9 cellular contexts compared by ENCODE assay signal in genomic region chr4:76704133-76704881, GRCh38.
DNase-seq lines count a peak whose midpoint lies in the region; ATAC-seq and TF ChIP-seq lines count a peak whose summit lies in the region.
"Had no signal": no experiment of that assay in that cellular context is flagged by ENCODE, and none has a peak within 500 bp of the region (broad histone marks: within the 10 kb centered on the region; RNA-seq: fewer than 3 reads in every experiment).

No MANE protein-coding gene starts in this region.

- CTCF ChIA-PET in Caco-2 (lab: Charles Lee) (interaction anchor here (0.5 to 1.0 kb wide), 2 partner anchors 54 to 114 kb away, joined by 4 to 9 read pairs; no protein-coding TSS in a partner anchor), PC-9 (lab: Charles Lee) (interaction anchor here (0.6 to 1.0 kb wide), 2 partner anchors 39 to 1357 kb away, joined by 3 read pairs; no protein-coding TSS in a partner anchor)

- H3K4me1 Mint-ChIP-seq in Caco-2 (ENCODE audit: low read depth, unreplicated experiment): peaks cover 40% of the 10 kb centered on the region

- H3K27ac ChIP-seq in PC-9 (peak overlapping the region; percentile 95), esophagus squamous epithelium (peak overlapping the region; percentile 25 to 64 (median 55))

- H3K9me3 Mint-ChIP-seq in Caco-2 (ENCODE audit: unreplicated experiment): no peaks in the 10 kb centered on the region

- peaks cover 55% of the 10 kb centered on the region for H3F3A ChIP-seq in PC-9 (ENCODE audit: insufficient read depth, low read depth)

- intact Hi-C loops in Caco-2 (cut with micrococcal nuclease; ENCODE audit: unreplicated experiment): no loop called here
- intact Hi-C loops in PC-9 (cut with micrococcal nuclease; ENCODE audit: unreplicated experiment): loop anchor here (1.0 kb wide), 4 partner anchors 14 to 118 kb away; no protein-coding TSS in a partner anchor
- intact Hi-C loops in esophagus squamous epithelium (cut with DNase I): no loop called here
- intact Hi-C loops in head of caudate nucleus (cut with DNase I): no loop called here

- no peaks in the 10 kb centered on the region for H3K9me3 ChIP-seq in Caco-2
- H3K9me3 ChIP-seq in PC-9 (ENCODE audit: insufficient read depth, low read depth): no peaks in the 10 kb centered on the region
- no peaks in the 10 kb centered on the region for H3K9me3 ChIP-seq in esophagus squamous epithelium

- peak overlapping the region; percentile 78 for H3K4me2 ChIP-seq in PC-9

- peak overlapping the region; percentile 54 for H3K4me3 Mint-ChIP-seq in Caco-2 (ENCODE audit: unreplicated experiment)

- peaks cover 88% of the 10 kb centered on the region for H3K79me2 ChIP-seq in PC-9 (ENCODE audit: low read depth)

- no peak for TF ChIP-seq POLR2A in esophagus squamous epithelium (IDR thresholded peaks at IDR 0.05)

- H3K4me1 ChIP-seq in Caco-2 (peaks cover 65% of the 10 kb centered on the region), PC-9 (replicated peaks; ENCODE audit: insufficient read depth) (peaks cover 66% of the 10 kb centered on the region), esophagus squamous epithelium (peaks cover 9 to 36% (median 16%) of the 10 kb centered on the region in 3 donors)

- no peak overlapping the region for H3K4me3 ChIP-seq in Caco-2 (ENCODE audit: low read depth, low read length)
- peak overlapping the region; percentile 35; the same call in 1 of the 2 replicates for H3K4me3 ChIP-seq in PC-9
- no peak overlapping the region for H3K4me3 ChIP-seq in esophagus squamous epithelium

- no peaks in the 10 kb centered on the region for H3K9me2 ChIP-seq in PC-9 (ENCODE audit: insufficient read depth)

- no peak for ATAC-seq in HG02870 (IDR thresholded peaks at IDR 0.05; ENCODE audit: unreplicated experiment)
- no peak for ATAC-seq in GM18870 (IDR thresholded peaks at IDR 0.05; ENCODE audit: unreplicated experiment)
- no peak for ATAC-seq in HG03565 (IDR thresholded peaks at IDR 0.05; ENCODE audit: unreplicated experiment)

- TF ChIP-seq CTCF in Caco-2 (IDR thresholded peaks at IDR 0.05; ENCODE audit: insufficient read depth in 1 of 2, low read depth in 1 of 2, low read length in 1 of 2, severe bottlenecking in 1 of 2, unreplicated experiment in 1 of 2) (no peak), PC-9 (conservative IDR thresholded peaks at IDR 0.05) (no peak), esophagus squamous epithelium (IDR thresholded peaks at IDR 0.05) (no peak)

- 31 to 35% methylated on average over 3 of the region's 3 CpGs for WGBS in esophagus squamous epithelium, 2 donors

- no peaks in the 10 kb centered on the region for H3K27me3 ChIP-seq in Caco-2 (replicated peaks; ENCODE audit: control insufficient read depth, insufficient read depth, low read length)
- no peaks in the 10 kb centered on the region for H3K27me3 ChIP-seq in PC-9 (ENCODE audit: insufficient read depth, low read depth)
- H3K27me3 ChIP-seq in esophagus squamous epithelium: no peaks in the 10 kb centered on the region

- H3K36me3 ChIP-seq in Caco-2 (ENCODE audit: control insufficient read depth, insufficient read depth, low read length) (no peaks in the 10 kb centered on the region; the same call in 1 of the 2 replicates), PC-9 (ENCODE audit: low read depth) (0 out of 2 replicates have a peak, but pooled peaks cover 6% of the 10 kb centered on the region), esophagus squamous epithelium (no peaks in the 10 kb centered on the region)

- BruUV-seq in Caco-2 (replicated peaks; lab: Mats Ljungman, UMichigan) (no TSS peak), PC-9 (replicated peaks; lab: Mats Ljungman, UMichigan) (no TSS peak)

- H3K27ac Mint-ChIP-seq in Caco-2 (ENCODE audit: unreplicated experiment): peak overlapping the region; percentile 95

- H2AFZ ChIP-seq in PC-9: no peak overlapping the region

- H3K27me3 Mint-ChIP-seq in Caco-2 (ENCODE audit: insufficient read depth, unreplicated experiment): no peaks in the 10 kb centered on the region

- DNase-seq in Caco-2 (peak; percentile 54 to 77), PC-9 (peak; percentile 51 to 87), esophagus squamous epithelium (lab: John Stamatoyannopoulos, UW) (no peak), mucosa of gallbladder (ENCODE audit: low spot score) (peak; percentile 89), head of caudate nucleus (no peak)
- DNase-seq: stimulated activated CD4-positive, alpha-beta T cell treated with anti-CD3 and anti-CD28 coated beads, Interleukin-4, amount 100 ng/mL, for 1 hour had no signal

- no peaks in the 10 kb centered on the region for H4K20me1 ChIP-seq in PC-9 (ENCODE audit: insufficient read depth)

- POLR2A ChIA-PET in Caco-2 (lab: Charles Lee): interaction anchor here (1.1 kb wide), 1 partner anchor 119 kb away, joined by 7 read pairs; no protein-coding TSS in a partner anchor
- POLR2A ChIA-PET in PC-9 (lab: Charles Lee; ENCODE audit: unreplicated experiment): interaction anchor here (0.6 to 0.9 kb wide), 5 partner anchors 15 to 1212 kb away, joined by 3 to 9 read pairs (median 4); no protein-coding TSS in a partner anchor

- H3K36me3 Mint-ChIP-seq in Caco-2 (ENCODE audit: insufficient read depth, unreplicated experiment): peaks cover 16% of the 10 kb centered on the region

Comparison
In these comparisons a context has a peak if more than half of its experiments do, and no peak if none do; other contexts are left out.
1. DNase-seq: peak in Caco-2 (2 of 2), PC-9 (2 of 2) and mucosa of gallbladder (single experiment); none in esophagus squamous epithelium (single experiment) and head of caudate nucleus (0 of 42).